21 cellular contexts compared by ENCODE assay signal in the genomic region with DNA sequence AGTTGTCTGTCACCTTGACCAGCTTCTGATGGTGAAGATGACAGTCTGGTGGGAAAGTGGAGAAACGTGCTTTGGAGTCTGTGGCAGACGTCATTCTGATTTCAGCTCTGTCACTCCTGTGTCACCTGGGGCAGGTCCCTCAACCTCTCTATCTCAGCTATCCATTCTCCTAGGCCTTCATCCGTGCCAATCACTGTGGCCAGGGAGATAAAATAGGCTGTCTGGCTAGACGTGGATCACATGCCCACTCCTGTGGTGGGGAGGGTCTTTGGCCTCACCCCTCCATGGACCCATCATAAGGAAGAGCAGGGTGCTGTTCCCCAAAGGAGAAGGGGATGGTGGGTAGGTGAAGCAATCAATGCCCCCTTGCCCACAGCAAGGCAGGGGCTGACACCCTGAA.
"Had no signal": no experiment of that assay in that cellular context is flagged by ENCODE, and none has a peak within 500 bp of the region (broad histone marks: within the 10 kb centered on the region; RNA-seq: fewer than 3 reads in every experiment).

No MANE protein-coding gene starts in this region.

- DNase-seq: dermis blood vessel endothelial cell; effector memory CD8-positive, alpha-beta T cell; erythroblast; esophagus squamous epithelium; foreskin melanocyte; glutamatergic neuron; heart right ventricle; hippocampal formation; immature natural killer cell; left ventricle myocardium superior; lower lobe of right lung; nucleus accumbens; psoas muscle; right cardiac atrium; sigmoid colon; stimulated activated CD4-positive, alpha-beta T cell treated with anti-CD3 and anti-CD28 coated beads, Interleukin-2, amount 100 ng/mL, for 24 hours; stimulated activated CD4-positive, alpha-beta T cell treated with anti-CD3 and anti-CD28 coated beads, Interleukin-4, amount 100 ng/mL, for 24 hours; stimulated activated naive CD8-positive, alpha-beta T cell treated with anti-CD3 and anti-CD28 coated beads, Interleukin-15, Interleukin-2, amounts not matched to agents 100 U/mL and 50 U/mL, for 24 hours; substantia nigra; testis; upper lobe of left lung had no signal
